11 cellular contexts compared by ENCODE assay signal in the genomic region with DNA sequence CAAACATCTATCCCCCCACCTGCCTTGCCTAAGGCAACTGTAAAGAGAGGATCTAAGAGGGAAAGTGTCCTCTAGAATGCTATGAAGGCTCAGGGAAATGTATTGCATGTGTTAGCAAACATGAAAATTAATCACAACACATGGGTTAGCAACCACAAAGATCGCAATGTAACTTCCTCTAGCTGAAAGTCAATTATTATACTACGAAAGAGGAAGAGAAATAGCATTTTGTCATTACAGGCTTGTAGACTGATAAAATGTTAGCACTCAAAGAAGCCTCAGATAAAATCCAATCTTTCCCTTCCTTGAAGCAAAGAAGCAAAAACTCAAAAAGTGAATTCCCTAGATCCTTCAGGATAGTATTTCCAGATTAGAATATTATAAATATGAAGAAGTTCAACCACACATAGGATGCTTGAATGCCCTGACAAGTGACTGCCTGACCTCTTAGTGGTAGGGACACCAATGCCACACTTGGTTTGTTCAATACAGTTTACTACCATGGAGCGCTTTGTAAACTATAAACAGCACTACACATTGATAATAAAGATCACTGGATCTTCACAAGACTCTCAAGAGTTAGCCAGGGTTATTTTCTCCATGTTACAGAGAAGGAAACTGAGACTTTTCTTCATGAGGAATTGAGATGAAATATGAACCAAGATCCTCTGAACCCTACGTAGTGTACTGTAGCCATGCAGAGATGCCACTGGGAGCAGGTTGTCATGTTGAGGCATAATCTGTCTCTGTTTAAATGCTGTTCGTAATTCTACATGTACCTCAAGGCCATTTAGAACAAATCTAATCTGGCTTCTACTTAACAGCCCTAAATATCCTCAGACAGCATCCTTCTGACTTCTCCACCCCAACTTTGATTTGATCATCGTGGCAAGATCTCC.
DNase-seq lines count a peak whose midpoint lies in the region; ATAC-seq and TF ChIP-seq lines count a peak whose summit lies in the region.
"Had no signal": no experiment of that assay in that cellular context is flagged by ENCODE, and none has a peak within 500 bp of the region (broad histone marks: within the 10 kb centered on the region; RNA-seq: fewer than 3 reads in every experiment).

No MANE protein-coding gene starts in this region.

- peaks cover 7% of the 10 kb centered on the region for H3K4me1 Mint-ChIP-seq in nephron progenitor cell

- TF ChIP-seq CTCF in nephron progenitor cell (IDR thresholded peaks at IDR 0.05): no peak

- H3K4me3 Mint-ChIP-seq in nephron progenitor cell: no peak overlapping the region
- H3K4me3 Mint-ChIP-seq: activated CD4-positive, alpha-beta T cell treated with anti-CD3 and anti-CD28 coated beads, Interleukin-2, amount 10 ng/mL, durations not matched to agents 24 days and 14 days had no signal

- no peak overlapping the region for H3K27ac Mint-ChIP-seq in nephron progenitor cell
- H3K27ac Mint-ChIP-seq: activated CD4-positive, alpha-beta T cell treated with anti-CD3 and anti-CD28 coated beads, Interleukin-2, amount 10 ng/mL, durations not matched to agents 24 days and 14 days had no signal

- DNase-seq in KBM-7 (peak; percentile 82), medulla oblongata (ENCODE audit: extremely low spot score) (peak; percentile 12), anterior cingulate cortex (lab: John Stamatoyannopoulos, UW) (no peak), NCI-H446 treated with DMSO at 0.1 percent for 48 hours (lab: John Stamatoyannopoulos, UW) (no peak), iPS-NIHi7 (ENCODE audit: extremely low spot score) (no peak), nephron progenitor cell (no peak)
- DNase-seq: activated CD4-positive, alpha-beta T cell treated with anti-CD3 and anti-CD28 coated beads, Interleukin-2, amount 10 ng/mL, durations not matched to agents 24 days and 14 days; mesendoderm; NCI-H1048 had no signal

- no peaks in the 10 kb centered on the region for H3K9me3 Mint-ChIP-seq in nephron progenitor cell

- no peaks in the 10 kb centered on the region for H3K36me3 Mint-ChIP-seq in nephron progenitor cell (ENCODE audit: low read depth)

- H3K27me3 Mint-ChIP-seq in nephron progenitor cell (ENCODE audit: low read depth, poor library complexity): no peaks in the 10 kb centered on the region
- H3K27me3 Mint-ChIP-seq: activated CD4-positive, alpha-beta T cell treated with anti-CD3 and anti-CD28 coated beads, Interleukin-2, amount 10 ng/mL, durations not matched to agents 24 days and 14 days had no signal

- ATAC-seq in GM18858 (IDR thresholded peaks at IDR 0.05; ENCODE audit: unreplicated experiment): peak; percentile 51
- ATAC-seq in HG02588 (IDR thresholded peaks at IDR 0.05; ENCODE audit: unreplicated experiment): peak; percentile 57

- in situ Hi-C loops in KBM-7 (cut with MboI; ENCODE audit: low pct_unique_long_range_greater_than_20kb, low sequenced_read_pairs): no loop called here

Comparison
In these comparisons a context has a peak if more than half of its experiments do, and no peak if none do; other contexts are left out.
1. DNase-seq: peak in KBM-7 (single experiment) and medulla oblongata (single experiment); none in anterior cingulate cortex (0 of 58), NCI-H446 treated with DMSO at 0.1 percent for 48 hours (single experiment), iPS-NIHi7 (single experiment) and nephron progenitor cell (single experiment).